ENCODE assay signal across 14 cellular contexts in genomic region chr5:151101746-151102145, GRCh38. TPM values are rescaled to one million over a fixed set of nuclear protein-coding genes. Genes with fewer than 3 reads are reported as not detected.
DNase-seq lines count a peak whose midpoint lies in the region; ATAC-seq, FAIRE-seq and TF ChIP-seq lines count a peak whose summit lies in the region.
"Had no signal": no experiment of that assay in that cellular context is flagged by ENCODE, and none has a peak within 500 bp of the region (broad histone marks: within the 10 kb centered on the region; RNA-seq: fewer than 3 reads in every experiment).

No MANE protein-coding gene starts in this region.

- H3K27me3 ChIP-seq in CD4-positive, alpha-beta memory T cell (ENCODE audit: insufficient read depth, low read length): no peaks in the 10 kb centered on the region
- no peaks in the 10 kb centered on the region for H3K27me3 ChIP-seq in parathyroid adenoma (ENCODE audit: control insufficient read depth, insufficient read depth, low read length)
- H3K27me3 ChIP-seq: BE2C had no signal

- peaks cover 26 to 45% (median 36%) of the 10 kb centered on the region in 4 donors for H3K4me1 Mint-ChIP-seq in CD4-positive, alpha-beta memory T cell
- H3K4me1 Mint-ChIP-seq: neural crest cell had no signal

- POLR2A ChIA-PET in CD4-positive, alpha-beta memory T cell (lab: Charles Lee; ENCODE audit: partially characterized antibody): interaction anchor here (0.6 to 0.7 kb wide), 2 partner anchors 14 to 15 kb away, joined by 3 to 4 read pairs; no protein-coding TSS in a partner anchor

- DNase-seq in CD4-positive, alpha-beta memory T cell: no peak
- no peak for DNase-seq in HTR-8/SVneo (ENCODE audit: insufficient read length, low spot score)
- no peak for DNase-seq in left ventricle myocardium superior
- no peak for DNase-seq in NCI-H2081 treated with DMSO at 0.1 percent for 48 hours (lab: John Stamatoyannopoulos, UW)
- no peak for DNase-seq in activated CD8-positive, alpha-beta memory T cell treated with anti-CD3 and anti-CD28 coated beads, Interleukin-2, amount 50 U/mL, for 4 hours
- DNase-seq in dedifferentiated amniotic fluid mesenchymal stem cell (ENCODE audit: extremely low spot score): no peak
- DNase-seq: BE2C; IMR-90; stimulated activated naive CD4-positive, alpha-beta T cell had no signal

- intact Hi-C loops in CD4-positive, alpha-beta memory T cell (cut with micrococcal nuclease): no loop called here
- intact Hi-C loops in left ventricle myocardium superior (cut with micrococcal nuclease): no loop called here

- CTCF ChIA-PET in CD4-positive, alpha-beta memory T cell (lab: Charles Lee; ENCODE audit: partially characterized antibody): interaction anchor here (1.2 to 2.1 kb wide), 2 partner anchors 13 to 63 kb away, joined by 4 to 18 read pairs; no protein-coding TSS in a partner anchor

- H3K4me2 ChIP-seq in parathyroid adenoma (ENCODE audit: low read length): no peak overlapping the region

- peak overlapping the region in 4 of 7 donors; percentile 25 to 81 (median 66) for H3K27ac Mint-ChIP-seq in CD4-positive, alpha-beta memory T cell

- H3K9me3 ChIP-seq in CD4-positive, alpha-beta memory T cell (ENCODE audit: control insufficient read depth in 1 of 2, low read length in 2 of 2): no peaks in the 10 kb centered on the region
- H3K9me3 ChIP-seq in parathyroid adenoma (ENCODE audit: control insufficient read depth, low read length): no peaks in the 10 kb centered on the region
- H3K9me3 ChIP-seq: BE2C, HAP-1 had no signal

- H3K27ac ChIP-seq in CD4-positive, alpha-beta memory T cell (ENCODE audit: low read depth, low read length): no peak overlapping the region
- peak overlapping the region; percentile 96 for H3K27ac ChIP-seq in parathyroid adenoma

- H3K36me3 Mint-ChIP-seq in CD4-positive, alpha-beta memory T cell: peaks cover 50 to 65% of the 10 kb centered on the region in 2 donors

- H3K27me3 Mint-ChIP-seq in CD4-positive, alpha-beta memory T cell: no peaks in the 10 kb centered on the region

- no peak for TF ChIP-seq CTCF in parathyroid adenoma (IDR thresholded peaks at IDR 0.05)

- H3K4me3 ChIP-seq in CD4-positive, alpha-beta memory T cell (ENCODE audit: low read length in 2 of 2): no peak overlapping the region
- H3K4me3 ChIP-seq in parathyroid adenoma (ENCODE audit: low read depth, low read length): no peak overlapping the region
- H3K4me3 ChIP-seq: HAP-1, lung had no signal

- no peaks in the 10 kb centered on the region for H3K79me2 ChIP-seq in parathyroid adenoma

- H3K9ac ChIP-seq in parathyroid adenoma: no peak overlapping the region

- peak; percentile 68 for FAIRE-seq in HTR-8/SVneo (lab: Jason Lieb, UNC)

- H3K9me3 Mint-ChIP-seq in CD4-positive, alpha-beta memory T cell: no peaks in the 10 kb centered on the region
- H3K9me3 Mint-ChIP-seq: neural crest cell had no signal

- ATAC-seq in left ventricle myocardium superior: peak; percentile 4
- no peak for ATAC-seq in HG03342 (IDR thresholded peaks at IDR 0.05; ENCODE audit: unreplicated experiment)

- peaks cover 55% of the 10 kb centered on the region for H3K36me3 ChIP-seq in CD4-positive, alpha-beta memory T cell (ENCODE audit: insufficient read depth, low read length)
- H3K36me3 ChIP-seq in parathyroid adenoma (ENCODE audit: control insufficient read depth, insufficient read depth, low read length): no peaks in the 10 kb centered on the region

- H3K4me3 Mint-ChIP-seq in CD4-positive, alpha-beta memory T cell: no peak overlapping the region
- H3K4me3 Mint-ChIP-seq: neural crest cell had no signal

- peaks cover 24% of the 10 kb centered on the region for H3K4me1 ChIP-seq in CD4-positive, alpha-beta memory T cell (ENCODE audit: insufficient read depth, low read length)
- peaks cover 76% of the 10 kb centered on the region for H3K4me1 ChIP-seq in parathyroid adenoma
- H3K4me1 ChIP-seq: BE2C, HAP-1 had no signal

- peak overlapping the region; percentile 35 for H2AFZ ChIP-seq in parathyroid adenoma

RNA-seq across cellular contexts. Expression of gene TNIP1, which starts 20.9 kb away (rescaled TPM):
- total RNA-seq in CD4-positive, alpha-beta memory T cell: 100 to 1,000 TPM; 227 to 233 TPM
- polyA plus RNA-seq in CD4-positive, alpha-beta memory T cell: 10 to 100 TPM; 31.5 to 70.2 TPM
- 137 TPM for total RNA-seq in left ventricle myocardium superior

RNA-seq across cellular contexts. Expression of gene ANXA6, which starts 55.8 kb away (rescaled TPM):
- 100 to 1,000 TPM; 318 to 342 TPM for total RNA-seq in CD4-positive, alpha-beta memory T cell
- polyA plus RNA-seq in CD4-positive, alpha-beta memory T cell: 100 to 1,000 TPM; 229 to 330 TPM
- total RNA-seq in left ventricle myocardium superior: 214 TPM
